In the genomic region with DNA sequence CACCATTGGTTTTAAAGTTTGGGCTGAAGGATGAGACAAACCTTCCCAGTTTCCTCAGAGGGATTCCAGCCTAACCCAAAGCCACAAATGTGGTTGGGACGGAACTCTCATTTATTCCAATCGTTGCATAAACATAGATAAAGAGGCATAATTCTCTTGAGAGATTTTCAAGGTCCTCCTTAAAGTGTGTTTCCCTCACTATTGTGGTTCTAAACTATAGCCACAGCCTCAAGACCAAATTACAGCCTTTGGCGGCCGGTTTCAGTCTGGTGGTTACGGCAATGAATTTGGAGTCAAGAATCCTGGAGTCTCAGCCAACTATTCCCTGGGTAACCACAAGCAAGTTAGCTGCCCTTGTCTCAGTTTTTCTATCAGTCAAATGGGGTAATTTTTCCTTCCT, we compare ENCODE assay signal across 1 cellular context.
TF ChIP-seq lines count a peak whose summit lies in the region.

No MANE protein-coding gene starts in this region.

TF ChIP-seq in HepG2, 621 proteins besides CTCF, POLR2A, EP300 and RAD21 (continued from another document):
- TF ChIP-seq, protein P1, sequence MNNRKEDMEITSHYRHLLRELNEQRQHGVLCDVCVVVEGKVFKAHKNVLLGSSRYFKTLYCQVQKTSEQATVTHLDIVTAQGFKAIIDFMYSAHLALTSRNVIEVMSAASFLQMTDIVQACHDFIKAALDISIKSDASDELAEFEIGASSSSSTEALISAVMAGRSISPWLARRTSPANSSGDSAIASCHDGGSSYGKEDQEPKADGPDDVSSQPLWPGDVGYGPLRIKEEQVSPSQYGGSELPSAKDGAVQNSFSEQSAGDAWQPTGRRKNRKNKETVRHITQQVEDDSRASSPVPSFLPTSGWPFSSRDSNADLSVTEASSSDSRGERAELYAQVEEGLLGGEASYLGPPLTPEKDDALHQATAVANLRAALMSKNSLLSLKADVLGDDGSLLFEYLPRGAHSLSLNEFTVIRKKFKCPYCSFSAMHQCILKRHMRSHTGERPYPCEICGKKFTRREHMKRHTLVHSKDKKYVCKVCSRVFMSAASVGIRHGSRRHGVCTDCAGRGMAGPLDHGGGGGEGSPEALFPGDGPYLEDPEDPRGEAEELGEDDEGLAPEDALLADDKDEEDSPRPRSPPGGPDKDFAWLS (CRISPR knock-in tag; IDR thresholded peaks at IDR 0.05; ENCODE audit: borderline replicate concordance): no peak
- TF ChIP-seq MEIS1 (CRISPR knock-in tag; IDR thresholded peaks at IDR 0.05; ENCODE audit: borderline replicate concordance) (no peak), XRCC5 (optimal IDR thresholded peaks at IDR 0.05; ENCODE audit: low read length) (no peak), CENPT (CRISPR knock-in tag; IDR thresholded peaks at IDR 0.05; ENCODE audit: low read depth) (no peak)
- TF ChIP-seq, protein P2, sequence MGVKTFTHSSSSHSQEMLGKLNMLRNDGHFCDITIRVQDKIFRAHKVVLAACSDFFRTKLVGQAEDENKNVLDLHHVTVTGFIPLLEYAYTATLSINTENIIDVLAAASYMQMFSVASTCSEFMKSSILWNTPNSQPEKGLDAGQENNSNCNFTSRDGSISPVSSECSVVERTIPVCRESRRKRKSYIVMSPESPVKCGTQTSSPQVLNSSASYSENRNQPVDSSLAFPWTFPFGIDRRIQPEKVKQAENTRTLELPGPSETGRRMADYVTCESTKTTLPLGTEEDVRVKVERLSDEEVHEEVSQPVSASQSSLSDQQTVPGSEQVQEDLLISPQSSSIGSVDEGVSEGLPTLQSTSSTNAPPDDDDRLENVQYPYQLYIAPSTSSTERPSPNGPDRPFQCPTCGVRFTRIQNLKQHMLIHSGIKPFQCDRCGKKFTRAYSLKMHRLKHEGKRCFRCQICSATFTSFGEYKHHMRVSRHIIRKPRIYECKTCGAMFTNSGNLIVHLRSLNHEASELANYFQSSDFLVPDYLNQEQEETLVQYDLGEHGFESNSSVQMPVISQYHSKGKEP (CRISPR knock-in tag; IDR thresholded peaks at IDR 0.05): no peak
